Comparison of ENCODE assay signal across 8 cellular contexts in genomic region chr2:231613054-231613654, GRCh38. TPM values are rescaled to one million over a fixed set of nuclear protein-coding genes. Genes with fewer than 3 reads are reported as not detected.
DNase-seq lines count a peak whose midpoint lies in the region; ATAC-seq and TF ChIP-seq lines count a peak whose summit lies in the region.

No MANE protein-coding gene starts in this region.

- no peaks in the 10 kb centered on the region for H3K36me3 ChIP-seq in KOPT-K1 (ENCODE audit: insufficient read depth, low read length)
- H3K36me3 ChIP-seq in left lung = no peaks in the 10 kb centered on the region

- no peak for DNase-seq in activated CD4-positive, alpha-beta T cell treated with anti-CD3 and anti-CD28 coated beads, Interleukin-2, amount 10 ng/mL, durations not matched to agents 24 days and 14 days
- no peak for DNase-seq in activated CD4-positive, alpha-beta T cell treated with anti-CD3 and anti-CD28 coated beads for 1 hour
- no peak for DNase-seq in astrocyte of the cerebellum (ENCODE audit: low read depth)
- peak in 1 of 2 donors; percentile 73 for DNase-seq in left lung
- DNase-seq in NCI-H1694 (lab: John Stamatoyannopoulos, UW) = no peak

- ATAC-seq in left lung (peak; percentile 1), HG03432 (IDR thresholded peaks at IDR 0.05; ENCODE audit: unreplicated experiment) (no peak)

- TF ChIP-seq CTCF in astrocyte of the cerebellum (IDR thresholded peaks at IDR 0.05; ENCODE audit: low read depth, low read length, missing control alignments) (no peak), left lung (IDR thresholded peaks at IDR 0.05) (no peak)

- in situ Hi-C loops in astrocyte of the cerebellum (cut with HindIII; ENCODE audit: low sequenced_read_pairs) = no loop called here

- intact Hi-C loops in activated CD4-positive, alpha-beta T cell treated with anti-CD3 and anti-CD28 coated beads, Interleukin-2, amount 10 ng/mL, durations not matched to agents 24 days and 14 days (cut with micrococcal nuclease) = loop anchor here (1.0 to 10.0 kb wide), 3 partner anchors 148 to 1952 kb away; partner anchors contain the start of genes NCL, PDE6D and USP40
- intact Hi-C loops in left lung (cut with DNase I) = loop anchor here in 1 of 2 donors (2.0 to 5.0 kb wide), 2 partner anchors 64 to 102 kb away; no protein-coding TSS in a partner anchor

- H3K36me3 Mint-ChIP-seq in activated CD4-positive, alpha-beta T cell treated with anti-CD3 and anti-CD28 coated beads, Interleukin-2, amount 10 ng/mL, durations not matched to agents 24 days and 14 days (ENCODE audit: low read depth) = no peaks in the 10 kb centered on the region

- H3K27ac ChIP-seq in KOPT-K1 (ENCODE audit: low read depth, low read length, poor library complexity, severe bottlenecking) (peak overlapping the region; percentile 98), left lung (peak overlapping the region; percentile 92 to 94), temporal lobe (ENCODE audit: low read depth, low read length) (peak overlapping the region; percentile 99)

- peak overlapping the region; percentile 98 for H3K27ac Mint-ChIP-seq in activated CD4-positive, alpha-beta T cell treated with anti-CD3 and anti-CD28 coated beads, Interleukin-2, amount 10 ng/mL, durations not matched to agents 24 days and 14 days

- H3K4me3 Mint-ChIP-seq in activated CD4-positive, alpha-beta T cell treated with anti-CD3 and anti-CD28 coated beads, Interleukin-2, amount 10 ng/mL, durations not matched to agents 24 days and 14 days = peak overlapping the region; percentile 86

- H3K4me1 Mint-ChIP-seq in activated CD4-positive, alpha-beta T cell treated with anti-CD3 and anti-CD28 coated beads, Interleukin-2, amount 10 ng/mL, durations not matched to agents 24 days and 14 days = peaks cover 50% of the 10 kb centered on the region

- H3K4me3 ChIP-seq in astrocyte of the cerebellum (ENCODE audit: low read depth, low read length) = peak overlapping the region; percentile 39
- peak overlapping the region in 1 of 2 donors; percentile 47 for H3K4me3 ChIP-seq in left lung

- H3K27me3 Mint-ChIP-seq in activated CD4-positive, alpha-beta T cell treated with anti-CD3 and anti-CD28 coated beads, Interleukin-2, amount 10 ng/mL, durations not matched to agents 24 days and 14 days = no peaks in the 10 kb centered on the region

- H3K27me3 ChIP-seq in left lung = peaks cover 0 to 22% of the 10 kb centered on the region in 2 donors

- no peaks in the 10 kb centered on the region for H3K9me3 Mint-ChIP-seq in activated CD4-positive, alpha-beta T cell treated with anti-CD3 and anti-CD28 coated beads, Interleukin-2, amount 10 ng/mL, durations not matched to agents 24 days and 14 days

- peaks cover 26 to 49% of the 10 kb centered on the region in 2 donors for H3K4me1 ChIP-seq in left lung

- H3K9me3 ChIP-seq in KOPT-K1 (ENCODE audit: insufficient read depth, low read length, poor library complexity, severe bottlenecking) (no peaks in the 10 kb centered on the region), left lung (no peaks in the 10 kb centered on the region)

RNA-seq across cellular contexts. Expression of gene TEX44, which starts 20.5 kb away (rescaled TPM):
- total RNA-seq in activated CD4-positive, alpha-beta T cell treated with anti-CD3 and anti-CD28 coated beads, Interleukin-2, amount 10 ng/mL, durations not matched to agents 24 days and 14 days = not detected in 2 replicates
- total RNA-seq in left lung (not detected), temporal lobe (not detected)
